2 cellular contexts compared by ENCODE assay signal in the genomic region with DNA sequence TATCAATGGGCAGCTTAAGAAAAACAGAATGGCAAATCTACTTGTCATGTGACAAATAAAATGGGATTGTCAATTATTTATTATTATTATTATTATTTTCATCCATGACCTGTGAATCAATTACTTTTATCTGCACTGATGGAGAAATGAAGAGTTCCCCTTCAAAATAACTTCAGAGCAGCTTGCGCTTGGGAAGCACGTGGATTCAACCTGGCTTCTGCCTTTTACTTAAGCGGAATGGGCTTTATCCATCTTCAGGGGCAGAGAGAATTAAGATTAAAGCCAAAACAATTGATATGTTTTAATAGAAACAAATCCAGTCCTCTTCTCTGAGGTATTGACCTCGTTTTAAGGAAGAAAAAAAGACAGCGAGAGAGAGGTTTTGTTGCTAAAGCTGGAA.
TF ChIP-seq lines count a peak whose summit lies in the region.

No MANE protein-coding gene starts in this region.

TF ChIP-seq in HepG2, 621 proteins besides CTCF, POLR2A, EP300 and RAD21:
- TF ChIP-seq EZH2 (conservative IDR thresholded peaks at IDR 0.05; ENCODE audit: low read depth, low read length) (no peak), ZFP36 (IDR thresholded peaks at IDR 0.05; ENCODE audit: borderline replicate concordance, low read depth, low read length, partially characterized antibody) (no peak), ZNF780A (CRISPR knock-in tag; IDR thresholded peaks at IDR 0.05) (no peak), NCOR1 (IDR thresholded peaks at IDR 0.05; ENCODE audit: borderline replicate concordance, low read length) (no peak), ZNF367 (CRISPR knock-in tag; IDR thresholded peaks at IDR 0.05; ENCODE audit: borderline replicate concordance) (no peak), MTA3 (CRISPR knock-in tag; IDR thresholded peaks at IDR 0.05) (no peak), PAF1 (CRISPR knock-in tag; IDR thresholded peaks at IDR 0.05) (no peak)
- TF ChIP-seq, protein P1, sequence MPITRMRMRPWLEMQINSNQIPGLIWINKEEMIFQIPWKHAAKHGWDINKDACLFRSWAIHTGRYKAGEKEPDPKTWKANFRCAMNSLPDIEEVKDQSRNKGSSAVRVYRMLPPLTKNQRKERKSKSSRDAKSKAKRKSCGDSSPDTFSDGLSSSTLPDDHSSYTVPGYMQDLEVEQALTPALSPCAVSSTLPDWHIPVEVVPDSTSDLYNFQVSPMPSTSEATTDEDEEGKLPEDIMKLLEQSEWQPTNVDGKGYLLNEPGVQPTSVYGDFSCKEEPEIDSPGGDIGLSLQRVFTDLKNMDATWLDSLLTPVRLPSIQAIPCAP (CRISPR knock-in tag; IDR thresholded peaks at IDR 0.05; ENCODE audit: low read depth), result no peak
- TF ChIP-seq, protein P2, sequence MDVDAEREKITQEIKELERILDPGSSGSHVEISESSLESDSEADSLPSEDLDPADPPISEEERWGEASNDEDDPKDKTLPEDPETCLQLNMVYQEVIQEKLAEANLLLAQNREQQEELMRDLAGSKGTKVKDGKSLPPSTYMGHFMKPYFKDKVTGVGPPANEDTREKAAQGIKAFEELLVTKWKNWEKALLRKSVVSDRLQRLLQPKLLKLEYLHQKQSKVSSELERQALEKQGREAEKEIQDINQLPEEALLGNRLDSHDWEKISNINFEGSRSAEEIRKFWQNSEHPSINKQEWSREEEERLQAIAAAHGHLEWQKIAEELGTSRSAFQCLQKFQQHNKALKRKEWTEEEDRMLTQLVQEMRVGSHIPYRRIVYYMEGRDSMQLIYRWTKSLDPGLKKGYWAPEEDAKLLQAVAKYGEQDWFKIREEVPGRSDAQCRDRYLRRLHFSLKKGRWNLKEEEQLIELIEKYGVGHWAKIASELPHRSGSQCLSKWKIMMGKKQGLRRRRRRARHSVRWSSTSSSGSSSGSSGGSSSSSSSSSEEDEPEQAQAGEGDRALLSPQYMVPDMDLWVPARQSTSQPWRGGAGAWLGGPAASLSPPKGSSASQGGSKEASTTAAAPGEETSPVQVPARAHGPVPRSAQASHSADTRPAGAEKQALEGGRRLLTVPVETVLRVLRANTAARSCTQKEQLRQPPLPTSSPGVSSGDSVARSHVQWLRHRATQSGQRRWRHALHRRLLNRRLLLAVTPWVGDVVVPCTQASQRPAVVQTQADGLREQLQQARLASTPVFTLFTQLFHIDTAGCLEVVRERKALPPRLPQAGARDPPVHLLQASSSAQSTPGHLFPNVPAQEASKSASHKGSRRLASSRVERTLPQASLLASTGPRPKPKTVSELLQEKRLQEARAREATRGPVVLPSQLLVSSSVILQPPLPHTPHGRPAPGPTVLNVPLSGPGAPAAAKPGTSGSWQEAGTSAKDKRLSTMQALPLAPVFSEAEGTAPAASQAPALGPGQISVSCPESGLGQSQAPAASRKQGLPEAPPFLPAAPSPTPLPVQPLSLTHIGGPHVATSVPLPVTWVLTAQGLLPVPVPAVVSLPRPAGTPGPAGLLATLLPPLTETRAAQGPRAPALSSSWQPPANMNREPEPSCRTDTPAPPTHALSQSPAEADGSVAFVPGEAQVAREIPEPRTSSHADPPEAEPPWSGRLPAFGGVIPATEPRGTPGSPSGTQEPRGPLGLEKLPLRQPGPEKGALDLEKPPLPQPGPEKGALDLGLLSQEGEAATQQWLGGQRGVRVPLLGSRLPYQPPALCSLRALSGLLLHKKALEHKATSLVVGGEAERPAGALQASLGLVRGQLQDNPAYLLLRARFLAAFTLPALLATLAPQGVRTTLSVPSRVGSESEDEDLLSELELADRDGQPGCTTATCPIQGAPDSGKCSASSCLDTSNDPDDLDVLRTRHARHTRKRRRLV (CRISPR knock-in tag; IDR thresholded peaks at IDR 0.05), result no peak

TF ChIP-seq in H1, 55 proteins besides CTCF, POLR2A, EP300 and RAD21:
- TF ChIP-seq RFX5 (IDR thresholded peaks at IDR 0.05; ENCODE audit: borderline replicate concordance, low read depth, low read length), result no peak
- TF ChIP-seq, protein P3, sequence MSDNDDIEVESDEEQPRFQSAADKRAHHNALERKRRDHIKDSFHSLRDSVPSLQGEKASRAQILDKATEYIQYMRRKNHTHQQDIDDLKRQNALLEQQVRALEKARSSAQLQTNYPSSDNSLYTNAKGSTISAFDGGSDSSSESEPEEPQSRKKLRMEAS (IDR thresholded peaks at IDR 0.05), result peak; percentile 67; the same call in 1 of the 2 replicates
TF ChIP-seq in H1: peak in this region for 1.
